7 cellular contexts compared by ENCODE assay signal in the genomic region with DNA sequence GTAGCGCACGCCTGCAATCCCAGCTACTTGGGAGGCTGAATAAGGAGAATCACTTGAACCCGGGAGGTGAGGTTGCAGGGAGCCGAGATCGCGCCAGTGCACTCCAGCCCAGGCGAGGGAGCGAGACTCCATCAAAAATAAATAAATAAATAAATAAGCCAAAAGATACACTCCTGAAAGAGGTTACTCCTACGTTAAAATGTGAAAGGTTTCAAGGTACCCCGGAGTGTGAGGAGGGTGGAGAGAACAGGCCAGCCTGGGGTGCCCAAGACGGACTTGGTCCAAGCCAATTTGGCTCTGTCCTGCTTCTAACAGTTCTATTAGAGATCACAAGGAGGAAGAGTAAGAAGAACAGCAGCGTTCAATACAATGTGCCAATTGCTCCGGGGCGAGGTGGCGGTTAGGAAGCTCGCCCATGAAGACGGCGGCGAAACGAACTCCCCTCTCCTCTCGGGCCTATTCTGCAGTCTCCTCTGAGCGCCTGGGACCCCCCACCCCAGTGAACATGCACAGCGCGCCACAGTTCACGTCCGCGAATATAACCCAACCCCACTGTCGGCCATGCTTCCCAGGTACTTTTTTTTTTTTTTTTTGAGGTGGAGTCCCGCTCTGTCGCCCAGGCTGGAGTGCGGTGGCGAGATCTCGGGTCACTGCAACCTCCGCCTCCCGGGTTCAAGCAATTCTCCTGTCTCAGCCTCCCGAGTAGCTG. TPM values are rescaled to one million over a fixed set of nuclear protein-coding genes. Genes with fewer than 3 reads are reported as not detected.
DNase-seq lines count a peak whose midpoint lies in the region; TF ChIP-seq lines count a peak whose summit lies in the region.

No MANE protein-coding gene starts in this region.

- peak; percentile 16 for TF ChIP-seq POLR2A in GM15510 (IDR thresholded peaks at IDR 0.05; ENCODE audit: borderline replicate concordance, extremely low read depth, insufficient read length)

- H2AFZ ChIP-seq in parathyroid adenoma = peak overlapping the region; percentile 96

- peak overlapping the region; percentile 23 for H3K9ac ChIP-seq in parathyroid adenoma

- H3K4me3 ChIP-seq in MG63 = peak overlapping the region; percentile 79
- peak overlapping the region; percentile 99 for H3K4me3 ChIP-seq in parathyroid adenoma (ENCODE audit: low read depth, low read length)

- H3K27ac ChIP-seq in parathyroid adenoma = peak overlapping the region; percentile 95

- no peak for TF ChIP-seq CTCF in parathyroid adenoma (IDR thresholded peaks at IDR 0.05)

- H3K36me3 ChIP-seq in MG63 (peaks cover 3% of the 10 kb centered on the region; the same call in 1 of the 2 replicates), parathyroid adenoma (ENCODE audit: control insufficient read depth, insufficient read depth, low read length) (no peaks in the 10 kb centered on the region)

- H3K79me2 ChIP-seq in parathyroid adenoma = no peaks in the 10 kb centered on the region

- H3K9me3 ChIP-seq in MG63 (no peaks in the 10 kb centered on the region), parathyroid adenoma (ENCODE audit: control insufficient read depth, low read length) (no peaks in the 10 kb centered on the region)

- no peaks in the 10 kb centered on the region for H3K27me3 ChIP-seq in MG63
- H3K27me3 ChIP-seq in parathyroid adenoma (ENCODE audit: control insufficient read depth, insufficient read depth, low read length) = no peaks in the 10 kb centered on the region

- DNase-seq in MG63 = peak; percentile 24
- DNase-seq in activated T-cell treated with anti-CD3 and anti-CD28 coated beads for 48 hours (ENCODE audit: low read depth) = peak; percentile 16
- peak; percentile 40 for DNase-seq in foreskin melanocyte
- no peak for DNase-seq in effector CD8-positive, alpha-beta T cell (lab: John Stamatoyannopoulos, UW)
- DNase-seq in NCI-H2196 treated with DMSO at 0.1 percent for 48 hours (lab: John Stamatoyannopoulos, UW; ENCODE audit: unreplicated experiment) = no peak

- no peaks in the 10 kb centered on the region for H3K4me1 ChIP-seq in parathyroid adenoma

- H3K4me2 ChIP-seq in parathyroid adenoma (ENCODE audit: low read length) = peak overlapping the region; percentile 86

RNA-seq across cellular contexts. Expression of a gene that starts 0.9 kb away (rescaled TPM):
- 20.6 and 33.2 TPM in 2 replicates for total RNA-seq in MG63 (2014; rRNA removed; shearing (Covaris generic); ENCODE audit: low replicate concordance)

RNA-seq across cellular contexts. Expression of a gene that starts 36.8 kb away (rescaled TPM):
- total RNA-seq in MG63 (2014; rRNA removed; shearing (Covaris generic); ENCODE audit: low replicate concordance) = 27.8 and 51.0 TPM in 2 replicates

Comparison
In these comparisons a context has a peak if more than half of its experiments do, and no peak if none do; other contexts are left out.
1. DNase-seq: peak in MG63 (single experiment), activated T-cell treated with anti-CD3 and anti-CD28 coated beads for 48 hours (single experiment) and foreskin melanocyte (single experiment); none in effector CD8-positive, alpha-beta T cell (single experiment) and NCI-H2196 treated with DMSO at 0.1 percent for 48 hours (single experiment).